ENCODE assay signal across 8 cellular contexts in genomic region chr11:9601041-9601875, GRCh38. TPM values are rescaled to one million over a fixed set of nuclear protein-coding genes. Genes with fewer than 3 reads are reported as not detected.
DNase-seq lines count a peak whose midpoint lies in the region; ATAC-seq and TF ChIP-seq lines count a peak whose summit lies in the region.

No MANE protein-coding gene starts in this region.

- POLR2A ChIA-PET in CD8-positive, alpha-beta T cell (lab: Charles Lee) = interaction anchor here (0.6 to 2.2 kb wide), 5 partner anchors 12 to 48 kb away, joined by 3 to 17 read pairs (median 4); partner anchors contain the start of gene WEE1

- H3K27me3 ChIP-seq in CD8-positive, alpha-beta T cell (ENCODE audit: insufficient read depth, low read length) = no peaks in the 10 kb centered on the region
- H3K27me3 ChIP-seq in breast epithelium (no peaks in the 10 kb centered on the region), suprapubic skin (no peaks in the 10 kb centered on the region)

- peak in 6 of 7 experiments; percentile 28 to 66 (median 46) for DNase-seq in CD8-positive, alpha-beta T cell
- DNase-seq in T-helper 2 cell = peak in 4 of 5 experiments; percentile 11 to 91 (median 44)
- DNase-seq in breast epithelium (ENCODE audit: low spot score in 2 of 2) = no peak
- DNase-seq in mesenteric fat pad (ENCODE audit: low spot score) = peak; percentile 53
- DNase-seq in suprapubic skin (ENCODE audit: low spot score in 2 of 2) = peak in 1 of 2 donors; percentile 74
- DNase-seq in NCI-H1694 (lab: John Stamatoyannopoulos, UW) = no peak

- H3K36me3 Mint-ChIP-seq in CD8-positive, alpha-beta T cell = no peaks in the 10 kb centered on the region

- ATAC-seq in CD8-positive, alpha-beta T cell = peak; percentile 90
- ATAC-seq in GM19438 (IDR thresholded peaks at IDR 0.05; ENCODE audit: low read depth, unreplicated experiment) = peak; percentile 82
- ATAC-seq in HG03442 (IDR thresholded peaks at IDR 0.05; ENCODE audit: unreplicated experiment) = peak; percentile 80

- peak overlapping the region; percentile 62 for H3K4me3 Mint-ChIP-seq in CD8-positive, alpha-beta T cell

- intact Hi-C loops in CD8-positive, alpha-beta T cell (cut with DNase I, micrococcal nuclease) = no loop called here
- intact Hi-C loops in breast epithelium (cut with DNase I; ENCODE audit: low total_unique reads) = no loop called here

- CTCF ChIA-PET in CD8-positive, alpha-beta T cell (lab: Charles Lee) = interaction anchor here (0.6 to 4.0 kb wide), 5 partner anchors 11 to 157 kb away, joined by 3 to 38 read pairs (median 3); no protein-coding TSS in a partner anchor

- TF ChIP-seq EP300 in suprapubic skin (IDR thresholded peaks at IDR 0.05) = no peak

- peaks cover 14% of the 10 kb centered on the region for H3K4me1 ChIP-seq in CD8-positive, alpha-beta T cell (ENCODE audit: insufficient read depth, low read length)
- H3K4me1 ChIP-seq in breast epithelium (no peaks in the 10 kb centered on the region), suprapubic skin (peaks cover 11% of the 10 kb centered on the region)

- H3K4me1 Mint-ChIP-seq in CD8-positive, alpha-beta T cell (ENCODE audit: low read depth) = peaks cover 20% of the 10 kb centered on the region

- H3K27ac ChIP-seq in CD8-positive, alpha-beta T cell (ENCODE audit: low read depth, low read length) = peak overlapping the region; percentile 3
- H3K27ac ChIP-seq in breast epithelium = peak overlapping the region; percentile 47 to 69
- H3K27ac ChIP-seq in suprapubic skin = peak overlapping the region; percentile 49

- H3K4me3 ChIP-seq in CD8-positive, alpha-beta T cell (ENCODE audit: low read depth, low read length) = peak overlapping the region; percentile 5
- H3K4me3 ChIP-seq in breast epithelium (no peak overlapping the region), suprapubic skin (no peak overlapping the region)

- peaks cover 3% of the 10 kb centered on the region for H3K27me3 Mint-ChIP-seq in CD8-positive, alpha-beta T cell (ENCODE audit: low read depth)

- 49% methylated on average over 7 of the region's 7 CpGs for WGBS in suprapubic skin

- H3K27ac Mint-ChIP-seq in CD8-positive, alpha-beta T cell = peak overlapping the region; percentile 89

- H3K9me3 ChIP-seq in CD8-positive, alpha-beta T cell (ENCODE audit: low read length) = no peaks in the 10 kb centered on the region
- H3K9me3 ChIP-seq in breast epithelium = no peaks in the 10 kb centered on the region
- H3K9me3 ChIP-seq in suprapubic skin = no peaks in the 10 kb centered on the region

- TF ChIP-seq CTCF in CD8-positive, alpha-beta T cell (IDR thresholded peaks at IDR 0.05) = no peak
- TF ChIP-seq CTCF in breast epithelium (IDR thresholded peaks at IDR 0.05) = no peak
- no peak for TF ChIP-seq CTCF in suprapubic skin (IDR thresholded peaks at IDR 0.05)

- TF ChIP-seq POLR2A in breast epithelium (IDR thresholded peaks at IDR 0.05) (no peak), suprapubic skin (IDR thresholded peaks at IDR 0.05) (no peak)

- no peaks in the 10 kb centered on the region for H3K36me3 ChIP-seq in CD8-positive, alpha-beta T cell (ENCODE audit: insufficient read depth, low read length)
- no peaks in the 10 kb centered on the region for H3K36me3 ChIP-seq in breast epithelium
- no peaks in the 10 kb centered on the region for H3K36me3 ChIP-seq in suprapubic skin

- no peaks in the 10 kb centered on the region for H3K9me3 Mint-ChIP-seq in CD8-positive, alpha-beta T cell

RNA-seq across cellular contexts. Expression of gene WEE1, which starts 27.8 kb away (rescaled TPM):
- total RNA-seq in CD8-positive, alpha-beta T cell = 1 to 10 TPM; 3.9 to 5.3 TPM
- 100 to 1,000 TPM in 1 of 3 donors, 10 to 100 TPM in 2; 25.0 to 128 (median 66.5) TPM for total RNA-seq in breast epithelium
- 17.5 TPM for total RNA-seq in mesenteric fat pad
- 100 to 1,000 TPM in 3 of 4 donors, 10 to 100 TPM in 1; 82.0 to 296 (median 183) TPM for total RNA-seq in suprapubic skin

Comparison
In these comparisons a context has a peak if more than half of its experiments do, and no peak if none do; other contexts are left out.
1. DNase-seq: peak in CD8-positive, alpha-beta T cell (6 of 7), T-helper 2 cell (4 of 5) and mesenteric fat pad (single experiment); none in breast epithelium (0 of 2) and NCI-H1694 (single experiment).
2. H3K27ac ChIP-seq: peak in every context shown above with its lines; median percentile 58 in breast epithelium; 49 in suprapubic skin; 3 in CD8-positive, alpha-beta T cell.
3. Peak in every context shown above with its lines, with median percentiles within 50 percentile points of each other: ATAC-seq.